ENCODE assay signal across 15 cellular contexts in genomic region chr11:70881948-70882715, GRCh38.
DNase-seq lines count a peak whose midpoint lies in the region; ATAC-seq, FAIRE-seq and TF ChIP-seq lines count a peak whose summit lies in the region.
"Had no signal": no experiment of that assay in that cellular context is flagged by ENCODE, and none has a peak within 500 bp of the region (broad histone marks: within the 10 kb centered on the region; RNA-seq: fewer than 3 reads in every experiment).

No MANE protein-coding gene starts in this region.

- DNase-seq in Right ventricle myocardium superior (peak; percentile 17), heart right ventricle (no peak), H1 (ENCODE audit: low read depth in 1 of 2, low spot score in 2 of 2) (no peak), left lobe of liver (ENCODE audit: low spot score) (no peak), stomach (no peak), GM03348 (ENCODE audit: low spot score) (no peak), NCI-H345 (lab: John Stamatoyannopoulos, UW) (no peak)
- DNase-seq: Caco-2; CD8-positive, alpha-beta memory T cell; DND-41; GF-D8 had no signal

- no peak overlapping the region for H3K27ac ChIP-seq in heart right ventricle
- H3K27ac ChIP-seq in H1 (ENCODE audit: low read depth, low read length): no peak overlapping the region
- H3K27ac ChIP-seq in stomach: no peak overlapping the region
- H3K27ac ChIP-seq: 22Rv1 had no signal

- H3K23me2 ChIP-seq in H1 (ENCODE audit: low read depth, low read length): no peaks in the 10 kb centered on the region

- H4K20me1 ChIP-seq in H1 (replicated peaks in 1 of 2; ENCODE audit: control insufficient read depth in 1 of 2, insufficient read depth in 2 of 2, low read length in 2 of 2): peaks cover 5 to 9% of the 10 kb centered on the region in 2 experiments

- no peak overlapping the region for H3K23ac ChIP-seq in H1 (ENCODE audit: insufficient read length)

- ATAC-seq in Right ventricle myocardium superior (ENCODE audit: poor library complexity) (no peak), heart right ventricle (no peak), left lobe of liver (peak; percentile 65), GM19467 (IDR thresholded peaks at IDR 0.05; ENCODE audit: unreplicated experiment) (no peak)

- TF ChIP-seq CTCF in heart right ventricle (IDR thresholded peaks at IDR 0.05) (no peak), H1 (IDR thresholded peaks at IDR 0.05; ENCODE audit: control extremely low read depth in 1 of 3, insufficient read depth in 1 of 3, low read depth in 1 of 3, low read length in 3 of 3) (no peak), stomach (IDR thresholded peaks at IDR 0.05) (no peak)

- WGBS in heart right ventricle, 2 donors: 66 to 70% methylated on average over 8 of the region's 8 CpGs
- WGBS in H1 (ENCODE audit: extremely low coverage in 1 of 2, insufficient coverage in 1 of 2, insufficient read length in 1 of 2, insufficient replicate concordance in 2 of 2, low coverage in 1 of 2, low lambda C conversion rate in 2 of 2, missing lambda C conversion rate in 1 of 2), 2 experiments: 85% methylated on average over 8 of the region's 8 CpGs; no CpG with 5 or more reads in 1 of the 2 experiments
- WGBS in stomach, 5 donors: 77 to 88% (median 83%) methylated on average over 8 of the region's 8 CpGs

- CTCF ChIA-PET in H1 (lab: Charles Lee; ENCODE audit: partially characterized antibody): interaction anchor here (0.6 to 1.5 kb wide), 4 partner anchors 10 to 91 kb away, joined by 3 to 6 read pairs (median 3); no protein-coding TSS in a partner anchor

- no peaks in the 10 kb centered on the region; a peak in 1 of 4 replicates for H3K79me2 ChIP-seq in H1 (ENCODE audit: control insufficient read depth in 1 of 2, insufficient read depth in 2 of 2, low read length in 2 of 2)

- H3K9ac ChIP-seq in H1 (replicated peaks in 1 of 4; ENCODE audit: extremely low read depth in 1 of 4, low read depth in 3 of 4, low read length in 3 of 4): no peak overlapping the region

- H3K4me2 ChIP-seq in H1 (ENCODE audit: insufficient read depth in 1 of 2, low read depth in 2 of 2, low read length in 2 of 2): no peak overlapping the region

- no peaks in the 10 kb centered on the region; the same call in 1 of the 2 replicates for H3K79me1 ChIP-seq in H1 (ENCODE audit: low read depth, low read length)

- H2BK15ac ChIP-seq in H1 (ENCODE audit: low read length): no peak overlapping the region

- H2BK5ac ChIP-seq in H1 (ENCODE audit: low read depth, low read length): 0 out of 2 replicates have a peak overlapping the region, but pooled peaks have one; percentile 35

- H3K27me3 ChIP-seq in heart right ventricle (peaks cover 0 to 75% (median 11%) of the 10 kb centered on the region in 7 donors), H1 (replicated peaks in 1 of 4; ENCODE audit: control insufficient read depth in 3 of 4, extremely low read depth in 1 of 4, insufficient read depth in 3 of 4, low read length in 3 of 4) (no peaks in the 10 kb centered on the region), stomach (no peaks in the 10 kb centered on the region)

- H4K8ac ChIP-seq in H1 (ENCODE audit: extremely low read depth, insufficient read depth, low read length): no peak overlapping the region

- no peak overlapping the region for H2AK5ac ChIP-seq in H1 (ENCODE audit: low read depth, low read length)

- POLR2A ChIA-PET in H1 (lab: Charles Lee; ENCODE audit: partially characterized antibody): interaction anchor here (1.9 kb wide), 1 partner anchor 11 kb away, joined by 4 read pairs; no protein-coding TSS in a partner anchor

- H3K18ac ChIP-seq in H1 (ENCODE audit: extremely low read depth, low read length): no peak overlapping the region; the same call in 1 of the 2 replicates

- H4K5ac ChIP-seq in H1 (ENCODE audit: insufficient read length, low read depth, low read length): no peak overlapping the region

- no peak overlapping the region for H4K91ac ChIP-seq in H1 (replicated peaks; ENCODE audit: insufficient read length, low read length)

- H3K56ac ChIP-seq in H1 (replicated peaks; ENCODE audit: insufficient read length, low read depth, low read length): no peak overlapping the region

- H3K36me3 ChIP-seq in heart right ventricle: no peaks in the 10 kb centered on the region
- no peaks in the 10 kb centered on the region for H3K36me3 ChIP-seq in H1 (ENCODE audit: control insufficient read depth in 2 of 4, insufficient read depth in 4 of 4, low read length in 3 of 4)
- H3K36me3 ChIP-seq in stomach: no peaks in the 10 kb centered on the region
- H3K36me3 ChIP-seq: HAP-1 had no signal

- H2BK20ac ChIP-seq in H1 (ENCODE audit: low read length): no peak overlapping the region

- H3K4ac ChIP-seq in H1 (replicated peaks; ENCODE audit: insufficient read length, low read depth, low read length): no peak overlapping the region

- no peak for FAIRE-seq in H1 (lab: Jason Lieb, UNC)
- FAIRE-seq: HepG2 had no signal

- TF ChIP-seq POLR2A in H1 (IDR thresholded peaks at IDR 0.05; ENCODE audit: control extremely low read depth in 1 of 2, low read depth in 2 of 2, low read length in 2 of 2): no peak
- TF ChIP-seq POLR2A in stomach (IDR thresholded peaks at IDR 0.05): no peak

- no peak for TF ChIP-seq RAD21 in H1 (IDR thresholded peaks at IDR 0.05 in 1 of 2, conservative IDR thresholded peaks at IDR 0.05 in 1 of 2; ENCODE audit: low read depth in 2 of 2, low read length in 2 of 2)

- H3K14ac ChIP-seq in H1 (ENCODE audit: insufficient read length): no peak overlapping the region

- intact Hi-C loops in Right ventricle myocardium superior (cut with DNase I): no loop called here
- intact Hi-C loops in heart right ventricle (cut with DNase I): no loop called here
- intact Hi-C loops in stomach (cut with DNase I; ENCODE audit: low total_unique reads): no loop called here

- no peak for TF ChIP-seq EP300 in H1 (IDR thresholded peaks at IDR 0.05; ENCODE audit: borderline replicate concordance in 1 of 2, low read depth in 2 of 2, low read length in 2 of 2)
- no peak for TF ChIP-seq EP300 in stomach (IDR thresholded peaks at IDR 0.05)

- H3K4me1 ChIP-seq in heart right ventricle (no peaks in the 10 kb centered on the region), H1 (replicated peaks in 1 of 4; ENCODE audit: control insufficient read depth in 3 of 4, insufficient read depth in 4 of 4, low read length in 3 of 4) (peaks cover 0 to 6% (median 5%) of the 10 kb centered on the region in 4 experiments; a peak in 2 of 7 replicates), stomach (no peaks in the 10 kb centered on the region)
- H3K4me1 ChIP-seq: Caco-2, HAP-1 had no signal

- no peak overlapping the region for H2BK120ac ChIP-seq in H1 (replicated peaks; ENCODE audit: low read depth, low read length)

- H3K4me3 ChIP-seq in heart right ventricle (no peak overlapping the region), H1 (ENCODE audit: extremely low read depth in 1 of 4, insufficient read depth in 2 of 4, low read depth in 3 of 4, low read length in 4 of 4) (no peak overlapping the region), stomach (no peak overlapping the region)
- H3K4me3 ChIP-seq: HAP-1 had no signal

- H2AFZ ChIP-seq in H1 (ENCODE audit: low read length): no peak overlapping the region

- no peaks in the 10 kb centered on the region for H3K9me3 ChIP-seq in heart right ventricle
- H3K9me3 ChIP-seq in H1 (ENCODE audit: insufficient read depth in 2 of 2, low read depth in 1 of 2, low read length in 1 of 2): no peaks in the 10 kb centered on the region
- H3K9me3 ChIP-seq in stomach: no peaks in the 10 kb centered on the region
- H3K9me3 ChIP-seq: Caco-2, HAP-1 had no signal

- 0 out of 2 replicates have a peak overlapping the region, but pooled peaks have one; percentile 17 for H2BK12ac ChIP-seq in H1 (ENCODE audit: low read depth, low read length)

TF ChIP-seq in H1, 55 proteins besides CTCF, POLR2A, EP300 and RAD21 (continues in another document):
- TF ChIP-seq SP2 (IDR thresholded peaks at IDR 0.05; ENCODE audit: low read length) (no peak), TCF12 (IDR thresholded peaks at IDR 0.05; ENCODE audit: low read depth, low read length) (no peak), TBP (IDR thresholded peaks at IDR 0.05; ENCODE audit: low read depth, low read length) (no peak), POLR2AphosphoS5 (IDR thresholded peaks at IDR 0.05; ENCODE audit: low read depth, low read length) (no peak), BRCA1 (IDR thresholded peaks at IDR 0.05; ENCODE audit: low read depth, low read length) (no peak), MAX (IDR thresholded peaks at IDR 0.05) (no peak), TAF7 (optimal IDR thresholded peaks at IDR 0.05; ENCODE audit: borderline replicate concordance, low read depth, low read length) (no peak), PHF8 (conservative IDR thresholded peaks at IDR 0.05; ENCODE audit: low read depth, low read length) (no peak), YY1 (IDR thresholded peaks at IDR 0.05; ENCODE audit: low read depth, low read length) (no peak), RFX5 (IDR thresholded peaks at IDR 0.05; ENCODE audit: borderline replicate concordance, low read depth, low read length) (no peak), JUND (IDR thresholded peaks at IDR 0.05; ENCODE audit: low read length) (no peak), SIX5 (IDR thresholded peaks at IDR 0.05; ENCODE audit: low read depth, low read length) (no peak), SIRT6 (IDR thresholded peaks at IDR 0.05; ENCODE audit: low read length) (no peak), MAFK (IDR thresholded peaks at IDR 0.05; ENCODE audit: low read depth, low read length) (no peak), ZNF274 (IDR thresholded peaks at IDR 0.05; ENCODE audit: borderline replicate concordance, extremely low read depth, low read length) (no peak), ATF2 (IDR thresholded peaks at IDR 0.05; ENCODE audit: low read length) (no peak)
- TF ChIP-seq, protein P1, sequence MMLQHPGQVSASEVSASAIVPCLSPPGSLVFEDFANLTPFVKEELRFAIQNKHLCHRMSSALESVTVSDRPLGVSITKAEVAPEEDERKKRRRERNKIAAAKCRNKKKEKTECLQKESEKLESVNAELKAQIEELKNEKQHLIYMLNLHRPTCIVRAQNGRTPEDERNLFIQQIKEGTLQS (IDR thresholded peaks at IDR 0.05; ENCODE audit: insufficient read depth, low read depth, low read length): no peak
